ENCODE assay signal across 28 cellular contexts in genomic region chr17:35816723-35817122, GRCh38. TPM values are rescaled to one million over a fixed set of nuclear protein-coding genes. Genes with fewer than 3 reads are reported as not detected.
"Had no signal": no experiment of that assay in that cellular context is flagged by ENCODE, and none has a peak within 500 bp of the region (broad histone marks: within the 10 kb centered on the region; RNA-seq: fewer than 3 reads in every experiment).

No MANE protein-coding gene starts in this region.

- H3K4me3 ChIP-seq: right lobe of liver, skin epidermis, tibial nerve, uterus had no signal

- H3K36me3 ChIP-seq: uterus had no signal

- H3K27me3 Mint-ChIP-seq: activated CD4-positive, alpha-beta T cell treated with anti-CD3 and anti-CD28 coated beads, Interleukin-2, amount 10 ng/mL, durations not matched to agents 24 days and 14 days; activated CD8-positive, alpha-beta memory T cell treated with anti-CD3 and anti-CD28 coated beads, Interleukin-2, amount 10 ng/mL, durations not matched to agents 7 days and 5 days; activated CD8-positive, alpha-beta T cell treated with anti-CD3 and anti-CD28 coated beads for 36 hours; brain; memory B cell; stimulated activated naive CD8-positive, alpha-beta T cell treated with anti-CD3 and anti-CD28 coated beads, Interleukin-15, amount 100 ng/mL, for 72 hours had no signal

- ATAC-seq: activated CD4-positive, CD25-positive, alpha-beta regulatory T cell treated with anti-CD3 and anti-CD28 coated beads, Interleukin-2, amount 50 U/mL, for 24 hours; activated CD8-positive, alpha-beta memory T cell treated with anti-CD3 and anti-CD28 coated beads, Interleukin-2, amount 10 ng/mL, durations not matched to agents 7 days and 5 days; activated CD8-positive, alpha-beta T cell treated with anti-CD3 and anti-CD28 coated beads for 36 hours; foreskin keratinocyte; stimulated activated naive CD8-positive, alpha-beta T cell treated with anti-CD3 and anti-CD28 coated beads, Interleukin-15, amount 100 ng/mL, for 72 hours had no signal

- H3K9me3 ChIP-seq: right lobe of liver, tibial nerve, uterus had no signal

- H3K27ac ChIP-seq: foreskin keratinocyte, right lobe of liver, skin epidermis, tibial nerve, uterus had no signal

- H3K9me3 Mint-ChIP-seq: activated CD4-positive, alpha-beta T cell treated with anti-CD3 and anti-CD28 coated beads, Interleukin-2, amount 10 ng/mL, durations not matched to agents 24 days and 14 days; activated CD8-positive, alpha-beta T cell treated with anti-CD3 and anti-CD28 coated beads for 36 hours; brain; memory B cell; neural crest cell; stimulated activated naive CD8-positive, alpha-beta T cell treated with anti-CD3 and anti-CD28 coated beads, Interleukin-15, amount 100 ng/mL, for 72 hours had no signal

- H3K27ac Mint-ChIP-seq: activated CD4-positive, alpha-beta T cell treated with anti-CD3 and anti-CD28 coated beads, Interleukin-2, amount 10 ng/mL, durations not matched to agents 24 days and 14 days; activated CD8-positive, alpha-beta memory T cell treated with anti-CD3 and anti-CD28 coated beads, Interleukin-2, amount 10 ng/mL, durations not matched to agents 7 days and 5 days; activated CD8-positive, alpha-beta T cell treated with anti-CD3 and anti-CD28 coated beads for 36 hours; memory B cell; stimulated activated naive CD8-positive, alpha-beta T cell treated with anti-CD3 and anti-CD28 coated beads, Interleukin-15, amount 100 ng/mL, for 72 hours had no signal

- H3K4me3 Mint-ChIP-seq: activated CD4-positive, alpha-beta T cell treated with anti-CD3 and anti-CD28 coated beads, Interleukin-2, amount 10 ng/mL, durations not matched to agents 24 days and 14 days; activated CD8-positive, alpha-beta memory T cell treated with anti-CD3 and anti-CD28 coated beads, Interleukin-2, amount 10 ng/mL, durations not matched to agents 7 days and 5 days; activated CD8-positive, alpha-beta T cell treated with anti-CD3 and anti-CD28 coated beads for 36 hours; memory B cell; neural crest cell; stimulated activated naive CD8-positive, alpha-beta T cell treated with anti-CD3 and anti-CD28 coated beads, Interleukin-15, amount 100 ng/mL, for 72 hours had no signal

- DNase-seq: activated CD4-positive, alpha-beta T cell treated with anti-CD3 and anti-CD28 coated beads, Interleukin-2, amount 10 ng/mL, durations not matched to agents 24 days and 14 days; activated CD8-positive, alpha-beta memory T cell treated with anti-CD3 and anti-CD28 coated beads, Interleukin-2, amount 10 ng/mL, durations not matched to agents 7 days and 5 days; activated CD8-positive, alpha-beta T cell treated with anti-CD3 and anti-CD28 coated beads for 36 hours; activated gamma-delta T cell; activated naive CD4-positive, alpha-beta T cell treated with anti-CD3 and anti-CD28 coated beads, Interleukin-2, amount 50 U/mL, for 16 hours; activated T-cell treated with anti-CD3 and anti-CD28 coated beads for 4 hours; aorta; foreskin keratinocyte; kidney glomerular epithelial cell; posterior cingulate gyrus; right lobe of liver; stimulated activated CD4-positive, alpha-beta T cell treated with anti-CD3 and anti-CD28 coated beads, Interleukin-1b, Interleukin-23, amount 100 ng/mL, for 48 hours; stimulated activated naive CD8-positive, alpha-beta T cell treated with anti-CD3 and anti-CD28 coated beads, Interleukin-15, amount 100 ng/mL, for 72 hours; T-helper 2 cell; uterus had no signal

- H3K27me3 ChIP-seq: foreskin keratinocyte, right lobe of liver, tibial nerve, uterus had no signal

RNA-seq across cellular contexts. Expression of gene MMP28, which starts 21.3 kb away (rescaled TPM):
- total RNA-seq: activated CD4-positive, alpha-beta T cell treated with anti-CD3 and anti-CD28 coated beads, Interleukin-2, amount 10 ng/mL, durations not matched to agents 24 days and 14 days; activated CD8-positive, alpha-beta memory T cell treated with anti-CD3 and anti-CD28 coated beads, Interleukin-2, amount 10 ng/mL, durations not matched to agents 7 days and 5 days; epithelial cell of proximal tubule had no signal

RNA-seq across cellular contexts. Expression of gene HEATR9, which starts 52.0 kb away (rescaled TPM):
- total RNA-seq: activated CD4-positive, alpha-beta T cell treated with anti-CD3 and anti-CD28 coated beads, Interleukin-2, amount 10 ng/mL, durations not matched to agents 24 days and 14 days; aorta; cardiac septum; chondrocyte; epithelial cell of proximal tubule; foreskin keratinocyte; lower leg skin; myocyte; neural crest cell; omental fat pad; right lobe of liver; tibial nerve; uterus had no signal
- polyA plus RNA-seq: aorta, foreskin keratinocyte had no signal

RNA-seq across cellular contexts. Expression of gene C17orf50, which starts 56.0 kb away (rescaled TPM):
- total RNA-seq: activated CD4-positive, alpha-beta T cell treated with anti-CD3 and anti-CD28 coated beads, Interleukin-2, amount 10 ng/mL, durations not matched to agents 24 days and 14 days; activated CD8-positive, alpha-beta memory T cell treated with anti-CD3 and anti-CD28 coated beads, Interleukin-2, amount 10 ng/mL, durations not matched to agents 7 days and 5 days; activated CD8-positive, alpha-beta T cell treated with anti-CD3 and anti-CD28 coated beads for 36 hours; aorta; cardiac septum; chondrocyte; foreskin keratinocyte; lower leg skin; mononuclear cell; myocyte; omental fat pad; right lobe of liver; tibial nerve; uterus had no signal
- polyA plus RNA-seq: aorta, foreskin keratinocyte had no signal
